ENCODE assay signal across 9 cellular contexts in the genomic region with DNA sequence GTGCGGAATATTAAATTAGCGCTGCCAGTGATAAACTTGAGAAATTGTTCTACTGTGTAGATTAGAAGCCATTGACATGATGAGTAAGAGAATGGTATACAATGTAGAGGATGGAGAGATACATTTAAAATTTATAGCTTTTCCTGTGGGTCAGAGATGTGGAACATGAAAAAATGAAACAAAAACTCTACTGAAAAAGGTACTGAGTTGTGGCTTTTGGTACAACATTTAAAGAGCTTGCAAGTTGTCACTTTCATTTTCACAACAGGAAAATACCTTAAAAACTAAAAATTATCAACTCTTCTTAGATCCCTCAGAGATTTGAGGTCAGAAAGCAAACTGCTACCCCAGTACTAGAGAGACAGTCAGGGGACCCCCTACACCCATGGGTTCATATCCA.
"Had no signal": no experiment of that assay in that cellular context is flagged by ENCODE, and none has a peak within 500 bp of the region (broad histone marks: within the 10 kb centered on the region; RNA-seq: fewer than 3 reads in every experiment).

No MANE protein-coding gene starts in this region.

- DNase-seq: GM23248, GOT3, H7, HCEC 1CT, KBM-7 had no signal

- H3K27ac Mint-ChIP-seq: IgD-negative memory B cell had no signal

- ATAC-seq: HepG2 had no signal

- H3K9ac ChIP-seq: GM23248, KMS-11 had no signal

- H3K27ac ChIP-seq: GM23248, HL-60, KMS-11 had no signal

- FAIRE-seq: HepG2 had no signal

- H3K4me2 ChIP-seq: KMS-11 had no signal

- H3K27me3 Mint-ChIP-seq: IgD-negative memory B cell had no signal

- H3K4me1 Mint-ChIP-seq: IgD-negative memory B cell had no signal

- H2AFZ ChIP-seq: GM23248 had no signal

- H3K4me3 Mint-ChIP-seq: IgD-negative memory B cell had no signal

- H3K36me3 Mint-ChIP-seq: IgD-negative memory B cell had no signal

- H3K4me3 ChIP-seq: GM23248 had no signal
